In genomic region chr13:81540777-81541176, GRCh38 we compare ENCODE assay signal across 11 cellular contexts.
DNase-seq lines count a peak whose midpoint lies in the region; ATAC-seq, FAIRE-seq and TF ChIP-seq lines count a peak whose summit lies in the region.
"Had no signal": no experiment of that assay in that cellular context is flagged by ENCODE, and none has a peak within 500 bp of the region (broad histone marks: within the 10 kb centered on the region; RNA-seq: fewer than 3 reads in every experiment).

No MANE protein-coding gene starts in this region.

- CTCF ChIA-PET in GM12878 (lab: Yijun Ruan, JAX): interaction anchor here (0.6 to 3.0 kb wide), 20 partner anchors 17 to 790 kb away, joined by 3 to 12 read pairs (median 4); no protein-coding TSS in a partner anchor

- FAIRE-seq in GM12878 (lab: Jason Lieb, UNC): no peak

- no peak for TF ChIP-seq RAD21 in GM12878 (IDR thresholded peaks at IDR 0.05; ENCODE audit: insufficient read depth, low read depth, low read length)

- no peak overlapping the region for H3K4me2 ChIP-seq in GM12878 (ENCODE audit: control insufficient read depth, insufficient read depth)

- 50% methylated on average over 1 of the region's 1 CpG for WGBS in GM12878 (ENCODE audit: insufficient coverage, insufficient replicate concordance, low lambda C conversion rate, missing lambda C conversion rate)
- WGBS in right lobe of liver (ENCODE audit: insufficient coverage, low coverage, low lambda C conversion rate, missing lambda C conversion rate): 19% methylated on average over 1 of the region's 1 CpG

- no peak overlapping the region for H3K4me3 ChIP-seq in LNCaP clone FGC (ENCODE audit: low read depth, low read length)
- no peak overlapping the region for H3K4me3 ChIP-seq in GM12878
- H3K4me3 ChIP-seq in right lobe of liver: no peak overlapping the region
- no peak overlapping the region for H3K4me3 ChIP-seq in ascending aorta

- H4K20me1 ChIP-seq in GM12878 (ENCODE audit: control insufficient read depth, insufficient read depth): no peaks in the 10 kb centered on the region

- H2AFZ ChIP-seq in GM12878 (ENCODE audit: control insufficient read depth, low read depth, low read length): no peak overlapping the region

- TF ChIP-seq CTCF in LNCaP clone FGC (IDR thresholded peaks at IDR 0.05; ENCODE audit: control insufficient read depth, extremely low read depth, insufficient read depth) (peak; percentile 23; the same call in 1 of the 2 replicates), GM12878 (IDR thresholded peaks at IDR 0.05 in 2 of 3, conservative IDR thresholded peaks at IDR 0.05 in 1 of 3; ENCODE audit: control insufficient read depth in 2 of 3, extremely low read depth in 1 of 3, insufficient read depth in 1 of 3, low read depth in 3 of 3, low read length in 3 of 3) (peak in 1 of 3 experiments; percentile 31; a peak in 2 of 6 replicates), right lobe of liver (IDR thresholded peaks at IDR 0.05) (peak in 3 of 4 donors; percentile 34 to 51 (median 40)), ascending aorta (IDR thresholded peaks at IDR 0.05) (no peak)

- BruUV-seq in GM12878 (replicated peaks; lab: Mats Ljungman, UMichigan): no TSS peak

- H3K27me3 ChIP-seq in GM12878 (replicated peaks in 1 of 2; ENCODE audit: control insufficient read depth in 2 of 2, insufficient read depth in 2 of 2, low read length in 1 of 2) (no peaks in the 10 kb centered on the region), right lobe of liver (no peaks in the 10 kb centered on the region), ascending aorta (no peaks in the 10 kb centered on the region)

- ATAC-seq in GM12878 (peak; percentile 54), right lobe of liver (peak in 3 of 4 donors; percentile 24 to 35 (median 27))
- ATAC-seq: WTC11 had no signal

- TF ChIP-seq POLR2A in GM12878 (IDR thresholded peaks at IDR 0.05; ENCODE audit: low read depth, low read length) (no peak), right lobe of liver (IDR thresholded peaks at IDR 0.05) (no peak)

- DNase-seq in ELR (ENCODE audit: low read depth) (peak; percentile 55), LNCaP clone FGC (ENCODE audit: low read depth) (no peak), GM12878 (ENCODE audit: low read depth, low spot score) (no peak), right lobe of liver (no peak), mucosa of gallbladder (ENCODE audit: low spot score) (no peak), ascending aorta (ENCODE audit: low spot score in 2 of 2) (no peak), GM19238 (ENCODE audit: insufficient read length, low spot score) (no peak)
- DNase-seq in activated CD4-positive, alpha-beta T cell treated with anti-CD3 and anti-CD28 coated beads, Interleukin-2, amount 50 U/mL, for 48 hours: no peak
- DNase-seq: hippocampal formation; stimulated activated naive CD4-positive, alpha-beta T cell treated with Interleukin-2 at 50 U/mL for 16 hours had no signal

- H3K27ac ChIP-seq in GM12878 (ENCODE audit: control insufficient read depth, insufficient read depth) (no peak overlapping the region), right lobe of liver (no peak overlapping the region), ascending aorta (no peak overlapping the region)

- intact Hi-C loops in GM12878 (cut with micrococcal nuclease; ENCODE audit: unreplicated experiment): loop anchor here (5.0 kb wide), 1 partner anchor 792 kb away; no protein-coding TSS in a partner anchor
- intact Hi-C loops in right lobe of liver (cut with DNase I): no loop called here
- intact Hi-C loops in ascending aorta (cut with DNase I): no loop called here

- in situ Hi-C loops in GM12878 (cut with MboI): loop anchor here (25.0 kb wide), 1 partner anchor 797 kb away; no protein-coding TSS in a partner anchor

- H3K36me3 ChIP-seq in GM12878 (ENCODE audit: control insufficient read depth in 2 of 2, insufficient read depth in 2 of 2, low read length in 1 of 2) (no peaks in the 10 kb centered on the region), right lobe of liver (no peaks in the 10 kb centered on the region), ascending aorta (no peaks in the 10 kb centered on the region)

- H3K9me3 ChIP-seq in GM12878 (replicated peaks; ENCODE audit: control insufficient read depth, insufficient read depth, low read length) (no peaks in the 10 kb centered on the region), right lobe of liver (no peaks in the 10 kb centered on the region), ascending aorta (no peaks in the 10 kb centered on the region)

- H3K9ac ChIP-seq in GM12878 (ENCODE audit: control insufficient read depth, insufficient read depth, low read length): no peak overlapping the region

- no peak for TF ChIP-seq EP300 in GM12878 (IDR thresholded peaks at IDR 0.05; ENCODE audit: borderline replicate concordance in 1 of 2, control insufficient read depth in 1 of 2, low read depth in 2 of 2, low read length in 2 of 2)

- H3K4me1 ChIP-seq in GM12878 (ENCODE audit: control insufficient read depth, insufficient read depth, low read length): no peaks in the 10 kb centered on the region
- no peaks in the 10 kb centered on the region for H3K4me1 ChIP-seq in right lobe of liver
- H3K4me1 ChIP-seq in ascending aorta: no peaks in the 10 kb centered on the region

- no peaks in the 10 kb centered on the region for H3K79me2 ChIP-seq in GM12878 (ENCODE audit: control insufficient read depth, insufficient read depth, low read length)

- POLR2A ChIA-PET in GM12878 (lab: Charles Lee): no interaction called here

- SMC1A ChIA-PET in GM12878 (lab: Charles Lee; ENCODE audit: uncharacterized antibody, unreplicated experiment): interaction anchor here (0.7 to 1.6 kb wide), 8 partner anchors 8 to 393 kb away, joined by 3 to 11 read pairs (median 4); no protein-coding TSS in a partner anchor

- RAD21 ChIA-PET in GM12878 (lab: Charles Lee; ENCODE audit: unreplicated experiment): interaction anchor here (0.6 to 1.3 kb wide), 8 partner anchors 9 to 797 kb away, joined by 3 to 4 read pairs (median 3); no protein-coding TSS in a partner anchor

TF ChIP-seq in GM12878, 131 proteins besides CTCF, POLR2A, EP300 and RAD21:
- TF ChIP-seq E4F1 (IDR thresholded peaks at IDR 0.05; ENCODE audit: borderline replicate concordance, partially characterized antibody): no peak
- TF ChIP-seq SUPT20H (IDR thresholded peaks at IDR 0.05; ENCODE audit: borderline replicate concordance, control insufficient read depth, low read depth, low read length): no peak
- TF ChIP-seq SMC3 (IDR thresholded peaks at IDR 0.05; ENCODE audit: borderline replicate concordance, low read length): peak; percentile 30; the same call in 1 of the 2 replicates
- TF ChIP-seq ZZZ3 (IDR thresholded peaks at IDR 0.05; ENCODE audit: control insufficient read depth, insufficient read length, low read depth): no peak
- TF ChIP-seq RELB (IDR thresholded peaks at IDR 0.05; ENCODE audit: low read depth): no peak

Comparison
In these comparisons a context has a peak if more than half of its experiments do, and no peak if none do; other contexts are left out.
1. CTCF ChIP-seq: peak in LNCaP clone FGC (single experiment) and right lobe of liver (3 of 4); none in ascending aorta (0 of 3).